Comparison of ENCODE assay signal across 10 cellular contexts in genomic region chr17:21463779-21464407, GRCh38.
DNase-seq lines count a peak whose midpoint lies in the region; ATAC-seq lines count a peak whose summit lies in the region.
"Had no signal": no experiment of that assay in that cellular context is flagged by ENCODE, and none has a peak within 500 bp of the region (broad histone marks: within the 10 kb centered on the region; RNA-seq: fewer than 3 reads in every experiment).

No MANE protein-coding gene starts in this region.

- H3K27me3 ChIP-seq in mesenchymal stem cell (ENCODE audit: control insufficient read depth in 1 of 2, insufficient read depth in 1 of 2, low read length in 2 of 2) (peaks cover 51 to 71% of the 10 kb centered on the region in 2 experiments), subcutaneous abdominal adipose tissue (ENCODE audit: control insufficient read depth in 5 of 5, insufficient read depth in 4 of 5, low read length in 5 of 5) (peaks cover 7 to 26% (median 12%) of the 10 kb centered on the region in 5 donors)

- peaks cover 7% of the 10 kb centered on the region for H3K4me1 Mint-ChIP-seq in activated T-cell treated with anti-CD3 and anti-CD28 coated beads, Interleukin-2, amount 50 U/mL, for 4 hours (ENCODE audit: low read depth)
- peaks cover 14% of the 10 kb centered on the region for H3K4me1 Mint-ChIP-seq in activated T-cell treated with anti-CD3 and anti-CD28 coated beads, Interleukin-2, amount 50 U/mL, for 72 hours (ENCODE audit: low read depth)
- peaks cover 9 to 13% of the 10 kb centered on the region in 2 donors for H3K4me1 Mint-ChIP-seq in effector memory CD8-positive, alpha-beta T cell (ENCODE audit: low read depth in 2 of 2)

- no peak overlapping the region for H4K8ac ChIP-seq in mesenchymal stem cell (ENCODE audit: low read length)

- peak overlapping the region in 1 of 2 experiments; percentile 34 for H3K18ac ChIP-seq in mesenchymal stem cell (ENCODE audit: low read depth in 1 of 2, low read length in 2 of 2)

- H3K27ac Mint-ChIP-seq in activated T-cell treated with anti-CD3 and anti-CD28 coated beads, Interleukin-2, amount 50 U/mL, for 72 hours, result no peak overlapping the region
- H3K27ac Mint-ChIP-seq in effector memory CD8-positive, alpha-beta T cell, result peak overlapping the region; percentile 9 to 85

- H3K27me3 Mint-ChIP-seq in activated T-cell treated with anti-CD3 and anti-CD28 coated beads, Interleukin-2, amount 50 U/mL, for 4 hours (ENCODE audit: low read depth), result peaks cover 10% of the 10 kb centered on the region
- H3K27me3 Mint-ChIP-seq in activated T-cell treated with anti-CD3 and anti-CD28 coated beads, Interleukin-2, amount 50 U/mL, for 72 hours (ENCODE audit: low read depth), result peaks cover 15% of the 10 kb centered on the region
- peaks cover 12 to 30% of the 10 kb centered on the region in 2 donors for H3K27me3 Mint-ChIP-seq in effector memory CD8-positive, alpha-beta T cell

- no peak overlapping the region for H3K27ac ChIP-seq in mesenchymal stem cell (ENCODE audit: low read length, poor library complexity, severe bottlenecking)
- no peak overlapping the region for H3K27ac ChIP-seq in subcutaneous abdominal adipose tissue (ENCODE audit: low read depth, low read length)
- H3K27ac ChIP-seq: left lung had no signal

- WGBS in mesenchymal stem cell, result 10% methylated on average over 48 of the region's 48 CpGs

- H3K36me3 Mint-ChIP-seq in activated T-cell treated with anti-CD3 and anti-CD28 coated beads, Interleukin-2, amount 50 U/mL, for 4 hours (ENCODE audit: insufficient read depth), result no peaks in the 10 kb centered on the region
- no peaks in the 10 kb centered on the region for H3K36me3 Mint-ChIP-seq in activated T-cell treated with anti-CD3 and anti-CD28 coated beads, Interleukin-2, amount 50 U/mL, for 72 hours (ENCODE audit: insufficient read depth in 2 of 2)
- no peaks in the 10 kb centered on the region for H3K36me3 Mint-ChIP-seq in effector memory CD8-positive, alpha-beta T cell (ENCODE audit: insufficient read depth)

- no peak overlapping the region for H2BK12ac ChIP-seq in mesenchymal stem cell (ENCODE audit: low read length in 2 of 2)

- H2BK15ac ChIP-seq in mesenchymal stem cell (ENCODE audit: low read depth, poor library complexity, severe bottlenecking), result no peak overlapping the region

- H3K36me3 ChIP-seq in mesenchymal stem cell (ENCODE audit: control insufficient read depth in 1 of 2, insufficient read depth in 2 of 2, low read depth in 1 of 2, low read length in 2 of 2) (no peaks in the 10 kb centered on the region), subcutaneous abdominal adipose tissue (ENCODE audit: control insufficient read depth in 5 of 5, insufficient read depth in 5 of 5, low read length in 5 of 5) (no peaks in the 10 kb centered on the region)
- H3K36me3 ChIP-seq: left lung had no signal

- peak overlapping the region in 1 of 2 experiments; percentile 33 for H3K4me3 ChIP-seq in mesenchymal stem cell (ENCODE audit: insufficient read depth in 1 of 2, low read depth in 1 of 2, low read length in 2 of 2)
- H3K4me3 ChIP-seq in subcutaneous abdominal adipose tissue (ENCODE audit: low read depth in 1 of 5, low read length in 5 of 5), result peak overlapping the region in 4 of 5 donors; percentile 21 to 50 (median 28)
- H3K4me3 ChIP-seq: left lung had no signal

- peak; percentile 22 to 23 for ATAC-seq in activated T-cell treated with anti-CD3 and anti-CD28 coated beads, Interleukin-2, amount 50 U/mL, for 4 hours
- ATAC-seq in activated T-cell treated with anti-CD3 and anti-CD28 coated beads, Interleukin-2, amount 50 U/mL, for 72 hours (replicated peaks in 1 of 2), result no peak
- ATAC-seq in effector memory CD8-positive, alpha-beta T cell (replicated peaks), result no peak
- ATAC-seq in HG02852 (IDR thresholded peaks at IDR 0.05; ENCODE audit: unreplicated experiment) (no peak), HG02970 (IDR thresholded peaks at IDR 0.05; ENCODE audit: low FRiP score, unreplicated experiment) (no peak)
- ATAC-seq: left lung had no signal

- H3K4ac ChIP-seq in mesenchymal stem cell (ENCODE audit: low read depth in 1 of 2, low read length in 2 of 2), result no peak overlapping the region

- no peak overlapping the region for H3K23ac ChIP-seq in mesenchymal stem cell (ENCODE audit: low read length in 2 of 2)

- H2BK5ac ChIP-seq in mesenchymal stem cell (ENCODE audit: low read depth, low read length, poor library complexity, severe bottlenecking), result no peak overlapping the region

- H3K4me3 Mint-ChIP-seq in activated T-cell treated with anti-CD3 and anti-CD28 coated beads, Interleukin-2, amount 50 U/mL, for 4 hours, result no peak overlapping the region
- peak overlapping the region in 1 of 2 donors; percentile 36 for H3K4me3 Mint-ChIP-seq in activated T-cell treated with anti-CD3 and anti-CD28 coated beads, Interleukin-2, amount 50 U/mL, for 72 hours
- peak overlapping the region in 1 of 2 donors; percentile 41 for H3K4me3 Mint-ChIP-seq in effector memory CD8-positive, alpha-beta T cell

- H3K9me3 ChIP-seq in mesenchymal stem cell (ENCODE audit: control insufficient read depth, low read length), result no peaks in the 10 kb centered on the region
- H3K9me3 ChIP-seq in subcutaneous abdominal adipose tissue (ENCODE audit: control insufficient read depth in 5 of 5, low read length in 5 of 5), result no peaks in the 10 kb centered on the region
- H3K9me3 ChIP-seq: left lung had no signal

- H3K4me1 ChIP-seq in mesenchymal stem cell (ENCODE audit: control insufficient read depth, insufficient read depth, low read depth, low read length) (peaks cover 5% of the 10 kb centered on the region), subcutaneous abdominal adipose tissue (ENCODE audit: control insufficient read depth in 5 of 5, insufficient read depth in 5 of 5, low read length in 5 of 5) (peaks cover 0 to 11% (median 9%) of the 10 kb centered on the region in 5 donors)

- peak overlapping the region; percentile 23 for H3K4me2 ChIP-seq in mesenchymal stem cell (ENCODE audit: low read length, poor library complexity, severe bottlenecking)

- H3K9ac ChIP-seq in mesenchymal stem cell (ENCODE audit: low read length) (no peak overlapping the region), subcutaneous abdominal adipose tissue (ENCODE audit: low read length in 5 of 5) (peak overlapping the region in 2 of 5 donors; percentile 8 to 13)

- no peak overlapping the region for H2AK5ac ChIP-seq in mesenchymal stem cell (ENCODE audit: low read length, severe bottlenecking)

- no peaks in the 10 kb centered on the region for H3K9me3 Mint-ChIP-seq in activated T-cell treated with anti-CD3 and anti-CD28 coated beads, Interleukin-2, amount 50 U/mL, for 4 hours
- no peaks in the 10 kb centered on the region for H3K9me3 Mint-ChIP-seq in activated T-cell treated with anti-CD3 and anti-CD28 coated beads, Interleukin-2, amount 50 U/mL, for 72 hours
- no peaks in the 10 kb centered on the region for H3K9me3 Mint-ChIP-seq in effector memory CD8-positive, alpha-beta T cell

- no peak for DNase-seq in activated T-cell treated with anti-CD3 and anti-CD28 coated beads, Interleukin-2, amount 50 U/mL, for 4 hours
- no peak for DNase-seq in activated T-cell treated with anti-CD3 and anti-CD28 coated beads, Interleukin-2, amount 50 U/mL, for 72 hours
- DNase-seq in effector memory CD8-positive, alpha-beta T cell, result no peak
- DNase-seq in mesenchymal stem cell (no peak), NOMO-1 treated with DMSO at 0.1 percent for 48 hours (lab: John Stamatoyannopoulos, UW; ENCODE audit: unreplicated experiment) (no peak)
- DNase-seq: left lung, NCI-H774 had no signal

- H3K79me1 ChIP-seq in mesenchymal stem cell (replicated peaks; ENCODE audit: low read length, poor library complexity, severe bottlenecking), result no peaks in the 10 kb centered on the region

- no peak overlapping the region for H2BK120ac ChIP-seq in mesenchymal stem cell (ENCODE audit: low read depth, low read length)

- no peak overlapping the region for H4K91ac ChIP-seq in mesenchymal stem cell (ENCODE audit: low read length)

- no peak overlapping the region for H2AFZ ChIP-seq in mesenchymal stem cell (ENCODE audit: low read depth, low read length)

- H3K14ac ChIP-seq in mesenchymal stem cell (ENCODE audit: low read length in 2 of 2), result no peak overlapping the region

Comparison
In these comparisons a context has a peak if more than half of its experiments do, and no peak if none do; other contexts are left out.
1. ATAC-seq: peak in activated T-cell treated with anti-CD3 and anti-CD28 coated beads, Interleukin-2, amount 50 U/mL, for 4 hours (2 of 2); none in activated T-cell treated with anti-CD3 and anti-CD28 coated beads, Interleukin-2, amount 50 U/mL, for 72 hours (0 of 2), effector memory CD8-positive, alpha-beta T cell (single experiment), HG02852 (single experiment) and HG02970 (single experiment).